In genomic region chr11:504994-505344, GRCh38 we compare ENCODE assay signal across 1 cellular context.
TF ChIP-seq lines count a peak whose summit lies in the region.

No MANE protein-coding gene starts in this region.

TF ChIP-seq in HCT116, 20 proteins besides CTCF, POLR2A, EP300 and RAD21 (continued from another document):
- TF ChIP-seq, protein P1, sequence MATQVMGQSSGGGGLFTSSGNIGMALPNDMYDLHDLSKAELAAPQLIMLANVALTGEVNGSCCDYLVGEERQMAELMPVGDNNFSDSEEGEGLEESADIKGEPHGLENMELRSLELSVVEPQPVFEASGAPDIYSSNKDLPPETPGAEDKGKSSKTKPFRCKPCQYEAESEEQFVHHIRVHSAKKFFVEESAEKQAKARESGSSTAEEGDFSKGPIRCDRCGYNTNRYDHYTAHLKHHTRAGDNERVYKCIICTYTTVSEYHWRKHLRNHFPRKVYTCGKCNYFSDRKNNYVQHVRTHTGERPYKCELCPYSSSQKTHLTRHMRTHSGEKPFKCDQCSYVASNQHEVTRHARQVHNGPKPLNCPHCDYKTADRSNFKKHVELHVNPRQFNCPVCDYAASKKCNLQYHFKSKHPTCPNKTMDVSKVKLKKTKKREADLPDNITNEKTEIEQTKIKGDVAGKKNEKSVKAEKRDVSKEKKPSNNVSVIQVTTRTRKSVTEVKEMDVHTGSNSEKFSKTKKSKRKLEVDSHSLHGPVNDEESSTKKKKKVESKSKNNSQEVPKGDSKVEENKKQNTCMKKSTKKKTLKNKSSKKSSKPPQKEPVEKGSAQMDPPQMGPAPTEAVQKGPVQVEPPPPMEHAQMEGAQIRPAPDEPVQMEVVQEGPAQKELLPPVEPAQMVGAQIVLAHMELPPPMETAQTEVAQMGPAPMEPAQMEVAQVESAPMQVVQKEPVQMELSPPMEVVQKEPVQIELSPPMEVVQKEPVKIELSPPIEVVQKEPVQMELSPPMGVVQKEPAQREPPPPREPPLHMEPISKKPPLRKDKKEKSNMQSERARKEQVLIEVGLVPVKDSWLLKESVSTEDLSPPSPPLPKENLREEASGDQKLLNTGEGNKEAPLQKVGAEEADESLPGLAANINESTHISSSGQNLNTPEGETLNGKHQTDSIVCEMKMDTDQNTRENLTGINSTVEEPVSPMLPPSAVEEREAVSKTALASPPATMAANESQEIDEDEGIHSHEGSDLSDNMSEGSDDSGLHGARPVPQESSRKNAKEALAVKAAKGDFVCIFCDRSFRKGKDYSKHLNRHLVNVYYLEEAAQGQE (IDR thresholded peaks at IDR 0.05; ENCODE audit: low read depth), result no peak
